2 cellular contexts compared by ENCODE assay signal in genomic region chr2:241620419-241620769, GRCh38.
TF ChIP-seq lines count a peak whose summit lies in the region.

No MANE protein-coding gene starts in this region.

TF ChIP-seq in HEK293, 187 proteins besides CTCF, POLR2A, EP300 and RAD21 (continued from another document and continues in another):
- TF ChIP-seq, protein P1, sequence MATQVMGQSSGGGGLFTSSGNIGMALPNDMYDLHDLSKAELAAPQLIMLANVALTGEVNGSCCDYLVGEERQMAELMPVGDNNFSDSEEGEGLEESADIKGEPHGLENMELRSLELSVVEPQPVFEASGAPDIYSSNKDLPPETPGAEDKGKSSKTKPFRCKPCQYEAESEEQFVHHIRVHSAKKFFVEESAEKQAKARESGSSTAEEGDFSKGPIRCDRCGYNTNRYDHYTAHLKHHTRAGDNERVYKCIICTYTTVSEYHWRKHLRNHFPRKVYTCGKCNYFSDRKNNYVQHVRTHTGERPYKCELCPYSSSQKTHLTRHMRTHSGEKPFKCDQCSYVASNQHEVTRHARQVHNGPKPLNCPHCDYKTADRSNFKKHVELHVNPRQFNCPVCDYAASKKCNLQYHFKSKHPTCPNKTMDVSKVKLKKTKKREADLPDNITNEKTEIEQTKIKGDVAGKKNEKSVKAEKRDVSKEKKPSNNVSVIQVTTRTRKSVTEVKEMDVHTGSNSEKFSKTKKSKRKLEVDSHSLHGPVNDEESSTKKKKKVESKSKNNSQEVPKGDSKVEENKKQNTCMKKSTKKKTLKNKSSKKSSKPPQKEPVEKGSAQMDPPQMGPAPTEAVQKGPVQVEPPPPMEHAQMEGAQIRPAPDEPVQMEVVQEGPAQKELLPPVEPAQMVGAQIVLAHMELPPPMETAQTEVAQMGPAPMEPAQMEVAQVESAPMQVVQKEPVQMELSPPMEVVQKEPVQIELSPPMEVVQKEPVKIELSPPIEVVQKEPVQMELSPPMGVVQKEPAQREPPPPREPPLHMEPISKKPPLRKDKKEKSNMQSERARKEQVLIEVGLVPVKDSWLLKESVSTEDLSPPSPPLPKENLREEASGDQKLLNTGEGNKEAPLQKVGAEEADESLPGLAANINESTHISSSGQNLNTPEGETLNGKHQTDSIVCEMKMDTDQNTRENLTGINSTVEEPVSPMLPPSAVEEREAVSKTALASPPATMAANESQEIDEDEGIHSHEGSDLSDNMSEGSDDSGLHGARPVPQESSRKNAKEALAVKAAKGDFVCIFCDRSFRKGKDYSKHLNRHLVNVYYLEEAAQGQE (tag by site-specific recombination; IDR thresholded peaks at IDR 0.05) = no peak
- no peak for TF ChIP-seq ZSCAN5A (tag by site-specific recombination; IDR thresholded peaks at IDR 0.05)
- no peak for TF ChIP-seq ZNF223 (tag by site-specific recombination; IDR thresholded peaks at IDR 0.05)
- no peak for TF ChIP-seq ZNF133 (tag by site-specific recombination; IDR thresholded peaks at IDR 0.05)
- no peak for TF ChIP-seq ZNF529 (tag by site-specific recombination; IDR thresholded peaks at IDR 0.05; ENCODE audit: insufficient replicate concordance)
- no peak for TF ChIP-seq ZIC2 (tag by site-specific recombination; IDR thresholded peaks at IDR 0.05)
- TF ChIP-seq ZBTB8A (tag by site-specific recombination; IDR thresholded peaks at IDR 0.05) = no peak
- no peak for TF ChIP-seq ZNF26 (tag by site-specific recombination; IDR thresholded peaks at IDR 0.05)
- no peak for TF ChIP-seq ZNF843 (tag by site-specific recombination; IDR thresholded peaks at IDR 0.05)
- no peak for TF ChIP-seq ZNF747 (tag by site-specific recombination; IDR thresholded peaks at IDR 0.05)
- TF ChIP-seq, protein P2, sequence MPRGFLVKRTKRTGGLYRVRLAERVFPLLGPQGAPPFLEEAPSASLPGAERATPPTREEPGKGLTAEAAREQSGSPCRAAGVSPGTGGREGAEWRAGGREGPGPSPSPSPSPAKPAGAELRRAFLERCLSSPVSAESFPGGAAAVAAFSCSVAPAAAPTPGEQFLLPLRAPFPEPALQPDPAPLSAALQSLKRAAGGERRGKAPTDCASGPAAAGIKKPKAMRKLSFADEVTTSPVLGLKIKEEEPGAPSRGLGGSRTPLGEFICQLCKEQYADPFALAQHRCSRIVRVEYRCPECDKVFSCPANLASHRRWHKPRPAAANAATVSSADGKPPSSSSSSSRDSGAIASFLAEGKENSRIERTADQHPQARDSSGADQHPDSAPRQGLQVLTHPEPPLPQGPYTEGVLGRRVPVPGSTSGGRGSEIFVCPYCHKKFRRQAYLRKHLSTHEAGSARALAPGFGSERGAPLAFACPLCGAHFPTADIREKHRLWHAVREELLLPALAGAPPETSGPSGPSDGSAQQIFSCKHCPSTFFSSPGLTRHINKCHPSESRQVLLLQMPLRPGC (tag by site-specific recombination; IDR thresholded peaks at IDR 0.05) = no peak
- no peak for TF ChIP-seq SP2 (tag by site-specific recombination; IDR thresholded peaks at IDR 0.05)
- no peak for TF ChIP-seq ZNF302 (tag by site-specific recombination; IDR thresholded peaks at IDR 0.05; ENCODE audit: low read depth)
- TF ChIP-seq, protein P3, sequence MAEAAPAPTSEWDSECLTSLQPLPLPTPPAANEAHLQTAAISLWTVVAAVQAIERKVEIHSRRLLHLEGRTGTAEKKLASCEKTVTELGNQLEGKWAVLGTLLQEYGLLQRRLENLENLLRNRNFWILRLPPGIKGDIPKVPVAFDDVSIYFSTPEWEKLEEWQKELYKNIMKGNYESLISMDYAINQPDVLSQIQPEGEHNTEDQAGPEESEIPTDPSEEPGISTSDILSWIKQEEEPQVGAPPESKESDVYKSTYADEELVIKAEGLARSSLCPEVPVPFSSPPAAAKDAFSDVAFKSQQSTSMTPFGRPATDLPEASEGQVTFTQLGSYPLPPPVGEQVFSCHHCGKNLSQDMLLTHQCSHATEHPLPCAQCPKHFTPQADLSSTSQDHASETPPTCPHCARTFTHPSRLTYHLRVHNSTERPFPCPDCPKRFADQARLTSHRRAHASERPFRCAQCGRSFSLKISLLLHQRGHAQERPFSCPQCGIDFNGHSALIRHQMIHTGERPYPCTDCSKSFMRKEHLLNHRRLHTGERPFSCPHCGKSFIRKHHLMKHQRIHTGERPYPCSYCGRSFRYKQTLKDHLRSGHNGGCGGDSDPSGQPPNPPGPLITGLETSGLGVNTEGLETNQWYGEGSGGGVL (tag by site-specific recombination; IDR thresholded peaks at IDR 0.05) = peak; percentile 81
- TF ChIP-seq ZNF140 (tag by site-specific recombination; IDR thresholded peaks at IDR 0.05) = no peak
- 0 out of 2 replicates have a peak, but pooled peaks have one; percentile 42 for TF ChIP-seq RBAK (tag by site-specific recombination; IDR thresholded peaks at IDR 0.05)
- TF ChIP-seq ZNF707 (tag by site-specific recombination; IDR thresholded peaks at IDR 0.05) = no peak
- TF ChIP-seq, protein P4, sequence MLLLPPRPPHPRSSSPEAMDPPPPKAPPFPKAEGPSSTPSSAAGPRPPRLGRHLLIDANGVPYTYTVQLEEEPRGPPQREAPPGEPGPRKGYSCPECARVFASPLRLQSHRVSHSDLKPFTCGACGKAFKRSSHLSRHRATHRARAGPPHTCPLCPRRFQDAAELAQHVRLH (tag by site-specific recombination; IDR thresholded peaks at IDR 0.05) = no peak
- no peak for TF ChIP-seq SP3 (tag by site-specific recombination; IDR thresholded peaks at IDR 0.05)
- no peak for TF ChIP-seq PRDM1 (tag by site-specific recombination; IDR thresholded peaks at IDR 0.05)

TF ChIP-seq in K562, 482 proteins besides CTCF, POLR2A, EP300 and RAD21 (continued from another document and continues in another):
- TF ChIP-seq RERE (CRISPR knock-in tag; IDR thresholded peaks at IDR 0.05; ENCODE audit: borderline replicate concordance) (no peak), ARID1B (IDR thresholded peaks at IDR 0.05) (0 out of 2 replicates have a peak, but pooled peaks have one; percentile 43), DIDO1 (tag; IDR thresholded peaks at IDR 0.05; ENCODE audit: low read depth) (no peak), NR2F6 (CRISPR knock-in tag; IDR thresholded peaks at IDR 0.05) (no peak), JUNB (CRISPR knock-in tag; conservative IDR thresholded peaks at IDR 0.05) (no peak), ZNF232 (CRISPR knock-in tag; IDR thresholded peaks at IDR 0.05) (no peak), LARP7 (IDR thresholded peaks at IDR 0.05) (no peak), TRIM24 (IDR thresholded peaks at IDR 0.05) (peak; percentile 93 to 96), FOSL1 (tag; conservative IDR thresholded peaks at IDR 0.05) (peak; percentile 98), COPS2 (conservative IDR thresholded peaks at IDR 0.05) (no peak), EGR1 (conservative IDR thresholded peaks at IDR 0.05) (peak; percentile 56; the same call in 1 of the 2 replicates), MCM3 (IDR thresholded peaks at IDR 0.05) (no peak), EP400 (IDR thresholded peaks at IDR 0.05) (no peak), ARHGAP35 (IDR thresholded peaks at IDR 0.05; ENCODE audit: partially characterized antibody) (no peak), ADNP (tag; IDR thresholded peaks at IDR 0.05) (no peak), ZMIZ1 (IDR thresholded peaks at IDR 0.05; ENCODE audit: low read depth in 2 of 2, low read length in 2 of 2) (no peak)
- TF ChIP-seq, protein P5, sequence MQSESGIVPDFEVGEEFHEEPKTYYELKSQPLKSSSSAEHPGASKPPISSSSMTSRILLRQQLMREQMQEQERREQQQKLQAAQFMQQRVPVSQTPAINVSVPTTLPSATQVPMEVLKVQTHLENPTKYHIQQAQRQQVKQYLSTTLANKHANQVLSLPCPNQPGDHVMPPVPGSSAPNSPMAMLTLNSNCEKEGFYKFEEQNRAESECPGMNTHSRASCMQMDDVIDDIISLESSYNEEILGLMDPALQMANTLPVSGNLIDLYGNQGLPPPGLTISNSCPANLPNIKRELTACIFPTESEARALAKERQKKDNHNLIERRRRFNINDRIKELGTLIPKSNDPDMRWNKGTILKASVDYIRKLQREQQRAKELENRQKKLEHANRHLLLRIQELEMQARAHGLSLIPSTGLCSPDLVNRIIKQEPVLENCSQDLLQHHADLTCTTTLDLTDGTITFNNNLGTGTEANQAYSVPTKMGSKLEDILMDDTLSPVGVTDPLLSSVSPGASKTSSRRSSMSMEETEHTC (IDR thresholded peaks at IDR 0.05) = no peak
- TF ChIP-seq, protein P6, sequence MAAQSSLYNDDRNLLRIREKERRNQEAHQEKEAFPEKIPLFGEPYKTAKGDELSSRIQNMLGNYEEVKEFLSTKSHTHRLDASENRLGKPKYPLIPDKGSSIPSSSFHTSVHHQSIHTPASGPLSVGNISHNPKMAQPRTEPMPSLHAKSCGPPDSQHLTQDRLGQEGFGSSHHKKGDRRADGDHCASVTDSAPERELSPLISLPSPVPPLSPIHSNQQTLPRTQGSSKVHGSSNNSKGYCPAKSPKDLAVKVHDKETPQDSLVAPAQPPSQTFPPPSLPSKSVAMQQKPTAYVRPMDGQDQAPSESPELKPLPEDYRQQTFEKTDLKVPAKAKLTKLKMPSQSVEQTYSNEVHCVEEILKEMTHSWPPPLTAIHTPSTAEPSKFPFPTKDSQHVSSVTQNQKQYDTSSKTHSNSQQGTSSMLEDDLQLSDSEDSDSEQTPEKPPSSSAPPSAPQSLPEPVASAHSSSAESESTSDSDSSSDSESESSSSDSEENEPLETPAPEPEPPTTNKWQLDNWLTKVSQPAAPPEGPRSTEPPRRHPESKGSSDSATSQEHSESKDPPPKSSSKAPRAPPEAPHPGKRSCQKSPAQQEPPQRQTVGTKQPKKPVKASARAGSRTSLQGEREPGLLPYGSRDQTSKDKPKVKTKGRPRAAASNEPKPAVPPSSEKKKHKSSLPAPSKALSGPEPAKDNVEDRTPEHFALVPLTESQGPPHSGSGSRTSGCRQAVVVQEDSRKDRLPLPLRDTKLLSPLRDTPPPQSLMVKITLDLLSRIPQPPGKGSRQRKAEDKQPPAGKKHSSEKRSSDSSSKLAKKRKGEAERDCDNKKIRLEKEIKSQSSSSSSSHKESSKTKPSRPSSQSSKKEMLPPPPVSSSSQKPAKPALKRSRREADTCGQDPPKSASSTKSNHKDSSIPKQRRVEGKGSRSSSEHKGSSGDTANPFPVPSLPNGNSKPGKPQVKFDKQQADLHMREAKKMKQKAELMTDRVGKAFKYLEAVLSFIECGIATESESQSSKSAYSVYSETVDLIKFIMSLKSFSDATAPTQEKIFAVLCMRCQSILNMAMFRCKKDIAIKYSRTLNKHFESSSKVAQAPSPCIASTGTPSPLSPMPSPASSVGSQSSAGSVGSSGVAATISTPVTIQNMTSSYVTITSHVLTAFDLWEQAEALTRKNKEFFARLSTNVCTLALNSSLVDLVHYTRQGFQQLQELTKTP (IDR thresholded peaks at IDR 0.05; ENCODE audit: low read depth in 1 of 2, partially characterized antibody in 2 of 2) = peak in 1 of 2 experiments; percentile 84
- TF ChIP-seq, protein P7, sequence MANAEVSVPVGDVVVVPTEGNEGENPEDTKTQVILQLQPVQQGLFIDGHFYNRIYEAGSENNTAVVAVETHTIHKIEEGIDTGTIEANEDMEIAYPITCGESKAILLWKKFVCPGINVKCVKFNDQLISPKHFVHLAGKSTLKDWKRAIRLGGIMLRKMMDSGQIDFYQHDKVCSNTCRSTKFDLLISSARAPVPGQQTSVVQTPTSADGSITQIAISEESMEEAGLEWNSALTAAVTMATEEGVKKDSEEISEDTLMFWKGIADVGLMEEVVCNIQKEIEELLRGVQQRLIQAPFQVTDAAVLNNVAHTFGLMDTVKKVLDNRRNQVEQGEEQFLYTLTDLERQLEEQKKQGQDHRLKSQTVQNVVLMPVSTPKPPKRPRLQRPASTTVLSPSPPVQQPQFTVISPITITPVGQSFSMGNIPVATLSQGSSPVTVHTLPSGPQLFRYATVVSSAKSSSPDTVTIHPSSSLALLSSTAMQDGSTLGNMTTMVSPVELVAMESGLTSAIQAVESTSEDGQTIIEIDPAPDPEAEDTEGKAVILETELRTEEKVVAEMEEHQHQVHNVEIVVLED (CRISPR knock-in tag; IDR thresholded peaks at IDR 0.05) = no peak
